Comparison of ENCODE assay signal across 14 cellular contexts in the genomic region with DNA sequence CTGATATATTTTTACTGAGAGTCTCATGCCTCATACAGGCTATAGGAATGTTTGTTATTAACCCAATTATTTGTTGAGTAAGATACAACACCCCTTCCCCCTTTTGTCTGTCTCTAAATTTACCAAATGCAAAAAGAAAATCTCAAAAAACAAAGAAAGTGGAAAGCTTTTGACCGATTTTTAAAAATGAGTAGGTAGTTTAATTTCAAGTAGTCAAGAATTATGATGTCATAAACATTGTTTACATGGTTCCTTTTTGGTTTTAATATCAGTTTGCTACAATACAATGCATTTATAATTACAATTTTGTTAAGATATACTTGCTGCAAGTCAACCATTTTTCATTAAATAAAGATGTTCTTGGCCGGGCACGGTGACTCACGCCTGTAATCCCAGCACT.
"Had no signal": no experiment of that assay in that cellular context is flagged by ENCODE, and none has a peak within 500 bp of the region (broad histone marks: within the 10 kb centered on the region; RNA-seq: fewer than 3 reads in every experiment).

No MANE protein-coding gene starts in this region.

- H3K36me3 ChIP-seq: ovary, upper lobe of right lung had no signal

- H3K4me2 ChIP-seq: hepatocyte had no signal

- H3K4me3 ChIP-seq: coronary artery, hepatocyte, mucosa of descending colon, ovary, upper lobe of right lung had no signal

- H3K27me3 ChIP-seq: ovary had no signal

- DNase-seq: caudate nucleus; effector CD4-positive, alpha-beta T cell; foreskin melanocyte; head of caudate nucleus; mesendoderm; mucosa of descending colon; nucleus accumbens; ovary; right cardiac atrium; stimulated activated CD4-positive, alpha-beta T cell treated with anti-CD3 and anti-CD28 coated beads, Interleukin-2, amount 100 ng/mL, for 48 hours; stimulated activated naive CD4-positive, alpha-beta T cell treated with Interleukin-2 at 50 U/mL for 16 hours; upper lobe of right lung had no signal

- H3K4me1 ChIP-seq: upper lobe of right lung had no signal

- H3K79me2 ChIP-seq: hepatocyte had no signal

- H3K27ac ChIP-seq: coronary artery, ovary, upper lobe of right lung had no signal

- ATAC-seq: mucosa of descending colon, right cardiac atrium, upper lobe of right lung had no signal

- H3K9me3 ChIP-seq: mucosa of descending colon, ovary, upper lobe of right lung had no signal
